ENCODE assay signal across 1 cellular context in the genomic region with DNA sequence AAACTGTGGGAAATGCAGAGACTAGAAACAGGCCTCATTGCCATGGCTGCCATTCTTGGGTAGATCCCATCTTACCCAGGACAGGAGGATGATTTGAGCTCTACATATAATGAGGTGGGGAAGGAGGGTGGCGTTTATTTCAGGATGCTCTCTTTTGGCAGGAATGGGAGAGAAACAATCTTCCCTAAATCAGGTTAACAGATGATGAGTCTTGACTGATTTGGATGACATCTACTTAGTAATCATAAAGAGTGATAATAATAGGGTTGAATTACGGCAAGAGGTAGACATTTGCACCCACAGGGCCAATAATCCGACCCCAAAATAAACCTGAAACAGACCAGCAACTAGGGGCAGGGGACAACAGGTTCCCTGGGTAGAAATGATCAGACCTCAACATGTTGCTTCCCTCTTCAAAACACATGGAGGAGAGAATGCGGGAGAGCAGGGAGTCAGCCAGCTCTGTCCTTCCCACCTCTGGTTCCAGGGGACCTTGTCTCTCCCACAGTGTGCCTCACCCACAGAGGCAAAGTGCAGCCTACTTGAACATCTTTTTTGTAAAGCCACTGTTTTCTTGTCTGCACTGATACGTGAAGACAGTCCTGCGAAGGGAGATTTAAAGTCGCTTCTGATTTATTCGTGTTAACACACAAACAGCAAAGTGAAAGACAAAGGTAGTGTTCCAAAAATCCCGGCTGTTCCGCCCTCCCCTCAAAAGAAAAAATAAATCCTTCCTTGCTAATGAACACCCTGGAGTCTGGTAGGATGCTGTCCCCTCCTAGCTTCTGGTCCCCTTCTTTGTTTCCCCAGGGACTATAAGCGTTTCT.
TF ChIP-seq lines count a peak whose summit lies in the region.

No MANE protein-coding gene starts in this region.

TF ChIP-seq in HepG2, 621 proteins besides CTCF, POLR2A, EP300 and RAD21 (continued from another document and continues in another):
- TF ChIP-seq TEAD2 (CRISPR knock-in tag; IDR thresholded peaks at IDR 0.05), result no peak
- peak; percentile 27; the same call in 1 of the 2 replicates for TF ChIP-seq ATF2 (CRISPR knock-in tag; IDR thresholded peaks at IDR 0.05)
- TF ChIP-seq ZNF75D (CRISPR knock-in tag; IDR thresholded peaks at IDR 0.05; ENCODE audit: borderline replicate concordance), result no peak
- no peak for TF ChIP-seq ZSCAN25 (CRISPR knock-in tag; IDR thresholded peaks at IDR 0.05)
- peak; percentile 9 for TF ChIP-seq MED1 (CRISPR knock-in tag; IDR thresholded peaks at IDR 0.05)
- no peak for TF ChIP-seq ZNF747 (CRISPR knock-in tag; IDR thresholded peaks at IDR 0.05; ENCODE audit: borderline replicate concordance)
- TF ChIP-seq, protein P1, sequence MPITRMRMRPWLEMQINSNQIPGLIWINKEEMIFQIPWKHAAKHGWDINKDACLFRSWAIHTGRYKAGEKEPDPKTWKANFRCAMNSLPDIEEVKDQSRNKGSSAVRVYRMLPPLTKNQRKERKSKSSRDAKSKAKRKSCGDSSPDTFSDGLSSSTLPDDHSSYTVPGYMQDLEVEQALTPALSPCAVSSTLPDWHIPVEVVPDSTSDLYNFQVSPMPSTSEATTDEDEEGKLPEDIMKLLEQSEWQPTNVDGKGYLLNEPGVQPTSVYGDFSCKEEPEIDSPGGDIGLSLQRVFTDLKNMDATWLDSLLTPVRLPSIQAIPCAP (CRISPR knock-in tag; IDR thresholded peaks at IDR 0.05; ENCODE audit: low read depth), result no peak
- no peak for TF ChIP-seq MTA3 (CRISPR knock-in tag; IDR thresholded peaks at IDR 0.05)
- no peak for TF ChIP-seq ZNF207 (IDR thresholded peaks at IDR 0.05; ENCODE audit: borderline replicate concordance)
- TF ChIP-seq DBP (CRISPR knock-in tag; IDR thresholded peaks at IDR 0.05; ENCODE audit: not compliant biosample characterization), result no peak
- TF ChIP-seq ZKSCAN5 (CRISPR knock-in tag; IDR thresholded peaks at IDR 0.05), result 0 out of 2 replicates have a peak, but pooled peaks have one; percentile 45
- no peak for TF ChIP-seq MTA1 (CRISPR knock-in tag; IDR thresholded peaks at IDR 0.05; ENCODE audit: borderline replicate concordance)
- no peak for TF ChIP-seq ZNF564 (CRISPR knock-in tag; IDR thresholded peaks at IDR 0.05)
- no peak for TF ChIP-seq ZFP36L2 (CRISPR knock-in tag; IDR thresholded peaks at IDR 0.05)
- no peak for TF ChIP-seq SATB2 (CRISPR knock-in tag; IDR thresholded peaks at IDR 0.05)
- TF ChIP-seq ZMYM3 (CRISPR knock-in tag; IDR thresholded peaks at IDR 0.05), result no peak
- no peak for TF ChIP-seq NFIB (CRISPR knock-in tag; IDR thresholded peaks at IDR 0.05; ENCODE audit: borderline replicate concordance)
- 0 out of 2 replicates have a peak, but pooled peaks have one; percentile 18 for TF ChIP-seq ZNF614 (CRISPR knock-in tag; IDR thresholded peaks at IDR 0.05; ENCODE audit: borderline replicate concordance)
- TF ChIP-seq, protein P2, sequence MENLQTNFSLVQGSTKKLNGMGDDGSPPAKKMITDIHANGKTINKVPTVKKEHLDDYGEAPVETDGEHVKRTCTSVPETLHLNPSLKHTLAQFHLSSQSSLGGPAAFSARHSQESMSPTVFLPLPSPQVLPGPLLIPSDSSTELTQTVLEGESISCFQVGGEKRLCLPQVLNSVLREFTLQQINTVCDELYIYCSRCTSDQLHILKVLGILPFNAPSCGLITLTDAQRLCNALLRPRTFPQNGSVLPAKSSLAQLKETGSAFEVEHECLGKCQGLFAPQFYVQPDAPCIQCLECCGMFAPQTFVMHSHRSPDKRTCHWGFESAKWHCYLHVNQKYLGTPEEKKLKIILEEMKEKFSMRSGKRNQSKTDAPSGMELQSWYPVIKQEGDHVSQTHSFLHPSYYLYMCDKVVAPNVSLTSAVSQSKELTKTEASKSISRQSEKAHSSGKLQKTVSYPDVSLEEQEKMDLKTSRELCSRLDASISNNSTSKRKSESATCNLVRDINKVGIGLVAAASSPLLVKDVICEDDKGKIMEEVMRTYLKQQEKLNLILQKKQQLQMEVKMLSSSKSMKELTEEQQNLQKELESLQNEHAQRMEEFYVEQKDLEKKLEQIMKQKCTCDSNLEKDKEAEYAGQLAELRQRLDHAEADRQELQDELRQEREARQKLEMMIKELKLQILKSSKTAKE (CRISPR knock-in tag; IDR thresholded peaks at IDR 0.05; ENCODE audit: borderline replicate concordance), result no peak
- TF ChIP-seq HNRNPUL1 (IDR thresholded peaks at IDR 0.05; ENCODE audit: low read depth, low read length), result no peak
- TF ChIP-seq RNF2 (conservative IDR thresholded peaks at IDR 0.05; ENCODE audit: low read depth), result no peak
- TF ChIP-seq XRCC5 (optimal IDR thresholded peaks at IDR 0.05; ENCODE audit: low read length), result peak; percentile 24
- no peak for TF ChIP-seq SPEN (CRISPR knock-in tag; IDR thresholded peaks at IDR 0.05; ENCODE audit: low read depth)
- TF ChIP-seq SIX1 (CRISPR knock-in tag; IDR thresholded peaks at IDR 0.05; ENCODE audit: borderline replicate concordance), result no peak
- peak; percentile 96 for TF ChIP-seq ZC3H13 (CRISPR knock-in tag; IDR thresholded peaks at IDR 0.05)
- TF ChIP-seq SP140L (CRISPR knock-in tag; IDR thresholded peaks at IDR 0.05; ENCODE audit: borderline replicate concordance), result 0 out of 2 replicates have a peak, but pooled peaks have one; percentile 41
- peak; percentile 25; the same call in 1 of the 2 replicates for TF ChIP-seq RXRB (CRISPR knock-in tag; IDR thresholded peaks at IDR 0.05; ENCODE audit: borderline replicate concordance)
- no peak for TF ChIP-seq ZFP91 (CRISPR knock-in tag; IDR thresholded peaks at IDR 0.05; ENCODE audit: borderline replicate concordance)
- TF ChIP-seq MAZ (IDR thresholded peaks at IDR 0.05; ENCODE audit: borderline replicate concordance, low read depth, low read length), result 0 out of 2 replicates have a peak, but pooled peaks have one; percentile 9
- no peak for TF ChIP-seq MAZ (CRISPR knock-in tag; IDR thresholded peaks at IDR 0.05; ENCODE audit: low read depth)
- no peak for TF ChIP-seq HCFC1 (IDR thresholded peaks at IDR 0.05; ENCODE audit: low read depth, low read length)
- TF ChIP-seq PAF1 (CRISPR knock-in tag; IDR thresholded peaks at IDR 0.05), result peak; percentile 86; the same call in 1 of the 2 replicates
- TF ChIP-seq HNF4A (CRISPR knock-in tag; IDR thresholded peaks at IDR 0.05), result no peak; the same call in 1 of the 2 replicates
- TF ChIP-seq ZNF33A (CRISPR knock-in tag; IDR thresholded peaks at IDR 0.05; ENCODE audit: borderline replicate concordance), result no peak
- no peak for TF ChIP-seq CREB1 (IDR thresholded peaks at IDR 0.05)
- 0 out of 2 replicates have a peak, but pooled peaks have one; percentile 25 for TF ChIP-seq CREB1 (CRISPR knock-in tag; IDR thresholded peaks at IDR 0.05)
- no peak for TF ChIP-seq NFE2L1 (CRISPR knock-in tag; IDR thresholded peaks at IDR 0.05; ENCODE audit: borderline replicate concordance)
- TF ChIP-seq CREBL2 (CRISPR knock-in tag; IDR thresholded peaks at IDR 0.05; ENCODE audit: borderline replicate concordance), result no peak
- TF ChIP-seq SNAI1 (CRISPR knock-in tag; IDR thresholded peaks at IDR 0.05; ENCODE audit: borderline replicate concordance), result no peak
- TF ChIP-seq GZF1 (CRISPR knock-in tag; IDR thresholded peaks at IDR 0.05), result no peak
- no peak for TF ChIP-seq ZNF737 (CRISPR knock-in tag; IDR thresholded peaks at IDR 0.05; ENCODE audit: borderline replicate concordance)
- TF ChIP-seq U2AF1 (optimal IDR thresholded peaks at IDR 0.05; ENCODE audit: low read depth, low read length), result no peak
- TF ChIP-seq, protein P3, sequence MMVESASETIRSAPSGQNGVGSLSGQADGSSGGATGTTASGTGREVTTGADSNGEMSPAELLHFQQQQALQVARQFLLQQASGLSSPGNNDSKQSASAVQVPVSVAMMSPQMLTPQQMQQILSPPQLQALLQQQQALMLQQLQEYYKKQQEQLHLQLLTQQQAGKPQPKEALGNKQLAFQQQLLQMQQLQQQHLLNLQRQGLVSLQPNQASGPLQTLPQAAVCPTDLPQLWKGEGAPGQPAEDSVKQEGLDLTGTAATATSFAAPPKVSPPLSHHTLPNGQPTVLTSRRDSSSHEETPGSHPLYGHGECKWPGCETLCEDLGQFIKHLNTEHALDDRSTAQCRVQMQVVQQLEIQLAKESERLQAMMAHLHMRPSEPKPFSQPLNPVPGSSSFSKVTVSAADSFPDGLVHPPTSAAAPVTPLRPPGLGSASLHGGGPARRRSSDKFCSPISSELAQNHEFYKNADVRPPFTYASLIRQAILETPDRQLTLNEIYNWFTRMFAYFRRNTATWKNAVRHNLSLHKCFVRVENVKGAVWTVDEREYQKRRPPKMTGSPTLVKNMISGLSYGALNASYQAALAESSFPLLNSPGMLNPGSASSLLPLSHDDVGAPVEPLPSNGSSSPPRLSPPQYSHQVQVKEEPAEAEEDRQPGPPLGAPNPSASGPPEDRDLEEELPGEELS (CRISPR knock-in tag; IDR thresholded peaks at IDR 0.05), result 0 out of 2 replicates have a peak, but pooled peaks have one; percentile 25
- TF ChIP-seq RXRA (CRISPR knock-in tag; IDR thresholded peaks at IDR 0.05), result no peak
- no peak for TF ChIP-seq ZNF550 (CRISPR knock-in tag; IDR thresholded peaks at IDR 0.05; ENCODE audit: borderline replicate concordance)
- no peak; the same call in 1 of the 2 replicates for TF ChIP-seq KDM3A (CRISPR knock-in tag; IDR thresholded peaks at IDR 0.05; ENCODE audit: low read depth)
- TF ChIP-seq, protein P4, sequence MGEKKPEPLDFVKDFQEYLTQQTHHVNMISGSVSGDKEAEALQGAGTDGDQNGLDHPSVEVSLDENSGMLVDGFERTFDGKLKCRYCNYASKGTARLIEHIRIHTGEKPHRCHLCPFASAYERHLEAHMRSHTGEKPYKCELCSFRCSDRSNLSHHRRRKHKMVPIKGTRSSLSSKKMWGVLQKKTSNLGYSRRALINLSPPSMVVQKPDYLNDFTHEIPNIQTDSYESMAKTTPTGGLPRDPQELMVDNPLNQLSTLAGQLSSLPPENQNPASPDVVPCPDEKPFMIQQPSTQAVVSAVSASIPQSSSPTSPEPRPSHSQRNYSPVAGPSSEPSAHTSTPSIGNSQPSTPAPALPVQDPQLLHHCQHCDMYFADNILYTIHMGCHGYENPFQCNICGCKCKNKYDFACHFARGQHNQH (CRISPR knock-in tag; IDR thresholded peaks at IDR 0.05), result 0 out of 2 replicates have a peak, but pooled peaks have one; percentile 3
- TF ChIP-seq ZGPAT (CRISPR knock-in tag; IDR thresholded peaks at IDR 0.05), result peak; percentile 26
- no peak for TF ChIP-seq ZNF432 (CRISPR knock-in tag; IDR thresholded peaks at IDR 0.05; ENCODE audit: borderline replicate concordance)
- no peak for TF ChIP-seq ZNF460 (CRISPR knock-in tag; IDR thresholded peaks at IDR 0.05; ENCODE audit: borderline replicate concordance)
- TF ChIP-seq ASH2L (IDR thresholded peaks at IDR 0.05; ENCODE audit: insufficient read length, low read depth, low read length), result no peak
- TF ChIP-seq, protein P5, sequence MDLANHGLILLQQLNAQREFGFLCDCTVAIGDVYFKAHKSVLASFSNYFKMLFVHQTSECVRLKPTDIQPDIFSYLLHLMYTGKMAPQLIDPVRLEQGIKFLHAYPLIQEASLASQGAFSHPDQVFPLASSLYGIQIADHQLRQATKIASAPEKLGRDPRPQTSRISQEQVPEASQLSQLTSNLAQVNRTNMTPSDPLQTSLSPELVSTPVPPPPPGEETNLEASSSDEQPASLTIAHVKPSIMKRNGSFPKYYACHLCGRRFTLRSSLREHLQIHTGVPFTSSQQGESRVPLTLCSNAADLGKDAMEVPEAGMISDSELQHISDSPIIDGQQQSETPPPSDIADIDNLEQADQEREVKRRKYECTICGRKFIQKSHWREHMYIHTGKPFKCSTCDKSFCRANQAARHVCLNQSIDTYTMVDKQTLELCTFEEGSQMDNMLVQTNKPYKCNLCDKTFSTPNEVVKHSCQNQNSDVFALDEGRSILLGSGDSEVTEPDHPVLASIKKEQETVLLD (CRISPR knock-in tag; IDR thresholded peaks at IDR 0.05; ENCODE audit: low read depth), result no peak
- TF ChIP-seq HOXA3 (CRISPR knock-in tag; IDR thresholded peaks at IDR 0.05), result peak; percentile 57; the same call in 1 of the 2 replicates
- TF ChIP-seq ZNF235 (CRISPR knock-in tag; IDR thresholded peaks at IDR 0.05; ENCODE audit: borderline replicate concordance), result no peak
- TF ChIP-seq ZNF883 (CRISPR knock-in tag; IDR thresholded peaks at IDR 0.05; ENCODE audit: not compliant biosample characterization), result no peak
